13 cellular contexts compared by ENCODE assay signal in the genomic region with DNA sequence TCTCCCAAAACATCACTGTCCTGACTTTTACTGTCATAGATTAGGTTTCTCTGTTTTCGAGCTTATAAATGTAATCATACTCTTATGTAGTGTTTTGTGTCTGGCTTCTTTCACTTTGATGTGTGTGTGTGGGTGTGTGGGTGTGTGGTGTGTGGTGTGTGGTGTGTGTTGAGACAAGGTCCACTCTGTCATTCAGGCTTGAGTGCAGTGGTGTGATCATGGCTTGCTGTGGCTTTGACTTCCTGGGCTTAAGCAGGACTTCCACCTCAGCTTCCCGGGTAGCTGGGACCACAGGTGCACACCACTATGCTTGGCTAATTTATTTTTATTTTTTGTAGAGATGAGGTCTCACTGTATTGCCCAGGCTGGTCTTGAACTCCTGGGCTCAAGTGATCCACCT.
A peak's percentile ranks its signal among the peaks of the same experiment; 100 is the strongest.
DNase-seq lines count a peak whose midpoint lies in the region; ATAC-seq and TF ChIP-seq lines count a peak whose summit lies in the region.
"Had no signal": no experiment of that assay in that cellular context is flagged by ENCODE, and none has a peak within 500 bp of the region (broad histone marks: within the 10 kb centered on the region; RNA-seq: fewer than 3 reads in every experiment).

No MANE protein-coding gene starts in this region.

- peak overlapping the region; percentile 11 for H3K27ac Mint-ChIP-seq in activated naive CD8-positive, alpha-beta T cell
- H3K27ac Mint-ChIP-seq: GM23338 had no signal

- no peaks in the 10 kb centered on the region for H3K9me3 Mint-ChIP-seq in activated naive CD8-positive, alpha-beta T cell (ENCODE audit: low read depth)
- H3K9me3 Mint-ChIP-seq: GM23338 had no signal

- ATAC-seq in HG02973 (IDR thresholded peaks at IDR 0.05; ENCODE audit: unreplicated experiment) (no peak), SK-N-SH treated with all-trans-retinoic acid at 6 μM for 48 hours (no peak), HG03520 (IDR thresholded peaks at IDR 0.05; ENCODE audit: unreplicated experiment) (no peak)
- ATAC-seq: GM23338 had no signal

- H3K4me3 Mint-ChIP-seq in activated naive CD8-positive, alpha-beta T cell: peak overlapping the region; percentile 0
- H3K4me3 Mint-ChIP-seq: GM23338 had no signal

- DNase-seq in NK-92 treated with Interleukin-12 subunit alpha and Interleukin-12 subunit beta, amount 100 ng/mL, for 24 hours (lab: John Stamatoyannopoulos, UW): peak; percentile 24
- DNase-seq in NK-92 (lab: John Stamatoyannopoulos, UW; ENCODE audit: unreplicated experiment): no peak
- DNase-seq in NAMALWA (ENCODE audit: low spot score): peak; percentile 27
- DNase-seq in stimulated activated CD4-positive, alpha-beta T cell treated with anti-CD3 and anti-CD28 coated beads, TNF-alpha, amount 100 ng/mL, for 48 hours (ENCODE audit: low read depth in 3 of 3): peak in 2 of 3 donors; percentile 24 to 31
- DNase-seq: 8988T, DMS79, NCI-H526, SJCRH30 had no signal

- H3K27me3 Mint-ChIP-seq in activated naive CD8-positive, alpha-beta T cell: no peaks in the 10 kb centered on the region

- peaks cover 69% of the 10 kb centered on the region for H3K4me1 Mint-ChIP-seq in activated naive CD8-positive, alpha-beta T cell (ENCODE audit: low read depth)

- no peaks in the 10 kb centered on the region for H3K36me3 Mint-ChIP-seq in activated naive CD8-positive, alpha-beta T cell

TF ChIP-seq in SK-N-SH treated with all-trans-retinoic acid at 6 μM for 48 hours, 23 proteins besides CTCF, POLR2A, EP300 and RAD21:
- TF ChIP-seq ZC3H10 (CRISPR knock-in tag; IDR thresholded peaks at IDR 0.05) (no peak), PPARA (CRISPR knock-in tag; IDR thresholded peaks at IDR 0.05; ENCODE audit: borderline replicate concordance) (no peak), RARB (CRISPR knock-in tag; IDR thresholded peaks at IDR 0.05) (no peak), CSRNP3 (CRISPR knock-in tag; IDR thresholded peaks at IDR 0.05) (no peak), BACH2 (CRISPR knock-in tag; IDR thresholded peaks at IDR 0.05; ENCODE audit: borderline replicate concordance) (no peak), ZNF70 (CRISPR knock-in tag; IDR thresholded peaks at IDR 0.05) (no peak), TCF4 (CRISPR knock-in tag; IDR thresholded peaks at IDR 0.05; ENCODE audit: borderline replicate concordance) (no peak), PATZ1 (CRISPR knock-in tag; IDR thresholded peaks at IDR 0.05; ENCODE audit: borderline replicate concordance) (no peak), ZNF8 (CRISPR knock-in tag; IDR thresholded peaks at IDR 0.05) (no peak)
- TF ChIP-seq, protein P1, sequence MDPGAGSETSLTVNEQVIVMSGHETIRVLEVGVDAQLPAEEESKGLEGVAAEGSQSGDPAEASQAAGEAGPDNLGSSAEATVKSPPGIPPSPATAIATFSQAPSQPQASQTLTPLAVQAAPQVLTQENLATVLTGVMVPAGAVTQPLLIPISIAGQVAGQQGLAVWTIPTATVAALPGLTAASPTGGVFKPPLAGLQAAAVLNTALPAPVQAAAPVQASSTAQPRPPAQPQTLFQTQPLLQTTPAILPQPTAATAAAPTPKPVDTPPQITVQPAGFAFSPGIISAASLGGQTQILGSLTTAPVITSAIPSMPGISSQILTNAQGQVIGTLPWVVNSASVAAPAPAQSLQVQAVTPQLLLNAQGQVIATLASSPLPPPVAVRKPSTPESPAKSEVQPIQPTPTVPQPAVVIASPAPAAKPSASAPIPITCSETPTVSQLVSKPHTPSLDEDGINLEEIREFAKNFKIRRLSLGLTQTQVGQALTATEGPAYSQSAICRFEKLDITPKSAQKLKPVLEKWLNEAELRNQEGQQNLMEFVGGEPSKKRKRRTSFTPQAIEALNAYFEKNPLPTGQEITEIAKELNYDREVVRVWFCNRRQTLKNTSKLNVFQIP (CRISPR knock-in tag; IDR thresholded peaks at IDR 0.05; ENCODE audit: borderline replicate concordance, low read depth): no peak
TF ChIP-seq in SK-N-SH treated with all-trans-retinoic acid at 6 μM for 48 hours: peak in this region for 0.
